ENCODE assay signal across 9 cellular contexts in genomic region chr3:158434412-158435038, GRCh38.
DNase-seq lines count a peak whose midpoint lies in the region; ATAC-seq and TF ChIP-seq lines count a peak whose summit lies in the region.
"Had no signal": no experiment of that assay in that cellular context is flagged by ENCODE, and none has a peak within 500 bp of the region (broad histone marks: within the 10 kb centered on the region; RNA-seq: fewer than 3 reads in every experiment).

No MANE protein-coding gene starts in this region.

- POLR2A ChIA-PET in RWPE1 (lab: Yijun Ruan, JAX; ENCODE audit: low non-redundant PET): no interaction called here

- H3K4me3 ChIP-seq in GM23338 (no peak overlapping the region), Karpas-422 (ENCODE audit: low read length) (no peak overlapping the region), body of pancreas (no peak overlapping the region)
- H3K4me3 ChIP-seq: BLaER1 treated with 17β-estradiol and CSF1 and Interleukin-3, amounts not matched to agents 10 nM and 100 nM had no signal

- no peak overlapping the region for H3K27ac Mint-ChIP-seq in GM23338

- H3K4me2 ChIP-seq in GM23338: no peak overlapping the region
- peak overlapping the region; percentile 27 for H3K4me2 ChIP-seq in Karpas-422 (ENCODE audit: low read depth, low read length, poor library complexity, severe bottlenecking)
- H3K4me2 ChIP-seq: BLaER1 treated with 17β-estradiol and CSF1 and Interleukin-3, amounts not matched to agents 10 nM and 100 nM had no signal

- H3K27me3 ChIP-seq in GM23338 (ENCODE audit: insufficient read depth): no peaks in the 10 kb centered on the region
- no peaks in the 10 kb centered on the region for H3K27me3 ChIP-seq in Karpas-422 (ENCODE audit: low read length)
- H3K27me3 ChIP-seq in body of pancreas: no peaks in the 10 kb centered on the region
- H3K27me3 ChIP-seq: BLaER1 treated with 17β-estradiol and CSF1 and Interleukin-3, amounts not matched to agents 10 nM and 100 nM had no signal

- no peak for TF ChIP-seq POLR2A in body of pancreas (IDR thresholded peaks at IDR 0.05)

- WGBS in body of pancreas, 2 donors: 1 to 3% methylated on average over 4 of the region's 4 CpGs

- TF ChIP-seq CTCF in GM23338 (conservative IDR thresholded peaks at IDR 0.05; ENCODE audit: low read depth in 2 of 2): peak; percentile 87 to 88
- TF ChIP-seq CTCF in RWPE1 (conservative IDR thresholded peaks at IDR 0.05; ENCODE audit: low read depth): peak; percentile 77
- TF ChIP-seq CTCF in body of pancreas (IDR thresholded peaks at IDR 0.05): peak; percentile 56 to 84 (median 76)

- H4K20me1 ChIP-seq in GM23338 (replicated peaks; ENCODE audit: insufficient read depth): no peaks in the 10 kb centered on the region
- H4K20me1 ChIP-seq in Karpas-422 (ENCODE audit: insufficient read depth, low read depth, low read length): no peaks in the 10 kb centered on the region
- H4K20me1 ChIP-seq: BLaER1 treated with 17β-estradiol and CSF1 and Interleukin-3, amounts not matched to agents 10 nM and 100 nM had no signal

- H3K9me3 Mint-ChIP-seq in GM23338: no peaks in the 10 kb centered on the region

- H3K79me2 ChIP-seq in GM23338 (replicated peaks; ENCODE audit: insufficient read depth) (no peaks in the 10 kb centered on the region), Karpas-422 (ENCODE audit: low read length) (peaks cover 18% of the 10 kb centered on the region; the same call in 1 of the 2 replicates)

- CTCF ChIA-PET in RWPE1 (lab: Yijun Ruan, JAX): interaction anchor here (0.5 to 1.4 kb wide), 20 partner anchors 12 to 1764 kb away, joined by 3 to 7 read pairs (median 3); no protein-coding TSS in a partner anchor

- no peaks in the 10 kb centered on the region for H3K36me3 Mint-ChIP-seq in GM23338 (ENCODE audit: low read depth)

- H3K27me3 Mint-ChIP-seq in GM23338 (ENCODE audit: insufficient read depth, low read depth, poor library complexity): peaks cover 2% of the 10 kb centered on the region

- no peaks in the 10 kb centered on the region for H3K9me3 ChIP-seq in Karpas-422 (ENCODE audit: low read length)
- no peaks in the 10 kb centered on the region for H3K9me3 ChIP-seq in body of pancreas
- H3K9me3 ChIP-seq: BLaER1 treated with 17β-estradiol and CSF1 and Interleukin-3, amounts not matched to agents 10 nM and 100 nM had no signal

- H3K4me1 Mint-ChIP-seq in GM23338: no peaks in the 10 kb centered on the region

- DNase-seq in NCI-H1436 (lab: John Stamatoyannopoulos, UW) (peak; percentile 11), NCI-H1436 treated with DMSO at 0.1 percent for 48 hours (lab: John Stamatoyannopoulos, UW) (no peak), GM23338 (ENCODE audit: low spot score) (peak; percentile 86), Karpas-422 (peak; percentile 88), RWPE1 (ENCODE audit: low spot score) (peak; percentile 24), body of pancreas (peak; percentile 61 to 77 (median 69)), iPS-NIHi11 (ENCODE audit: low spot score) (peak; percentile 39)
- DNase-seq in stimulated activated CD4-positive, alpha-beta T cell treated with anti-CD3 and anti-CD28 coated beads, Interleukin-12 subunit alpha, Interleukin-12 subunit beta, amount 100 ng/mL, for 4 hours: peak; percentile 18

- no peaks in the 10 kb centered on the region for H3F3A ChIP-seq in GM23338 (replicated peaks; ENCODE audit: low read depth)

- H3K9me2 ChIP-seq in GM23338 (ENCODE audit: insufficient read depth): no peaks in the 10 kb centered on the region
- no peaks in the 10 kb centered on the region for H3K9me2 ChIP-seq in Karpas-422 (replicated peaks; ENCODE audit: insufficient read depth, low read length)

- no peak overlapping the region for H3K9ac ChIP-seq in Karpas-422 (ENCODE audit: low read length)
- H3K9ac ChIP-seq: BLaER1 treated with 17β-estradiol and CSF1 and Interleukin-3, amounts not matched to agents 10 nM and 100 nM had no signal

- H3K27ac ChIP-seq in GM23338 (ENCODE audit: low read depth) (no peak overlapping the region), Karpas-422 (ENCODE audit: low read length) (0 out of 2 replicates have a peak overlapping the region, but pooled peaks have one; percentile 23), RWPE1 (no peak overlapping the region), body of pancreas (no peak overlapping the region)
- H3K27ac ChIP-seq: BLaER1 treated with 17β-estradiol and CSF1 and Interleukin-3, amounts not matched to agents 10 nM and 100 nM had no signal

- intact Hi-C loops in body of pancreas (cut with DNase I): loop anchor here (10.0 kb wide), 1 partner anchor 820 kb away; no protein-coding TSS in a partner anchor

- H3K4me1 ChIP-seq in GM23338 (ENCODE audit: insufficient read depth) (no peaks in the 10 kb centered on the region), Karpas-422 (ENCODE audit: low read length) (peaks cover 47% of the 10 kb centered on the region), body of pancreas (peaks cover 7% of the 10 kb centered on the region)

- no peak overlapping the region for H2AFZ ChIP-seq in GM23338
- no peak overlapping the region for H2AFZ ChIP-seq in Karpas-422 (ENCODE audit: low read length)

- H3K36me3 ChIP-seq in GM23338 (ENCODE audit: insufficient read depth): no peaks in the 10 kb centered on the region
- H3K36me3 ChIP-seq in Karpas-422 (ENCODE audit: insufficient read depth, low read length): no peaks in the 10 kb centered on the region
- no peaks in the 10 kb centered on the region for H3K36me3 ChIP-seq in body of pancreas (replicated peaks in 1 of 2; ENCODE audit: insufficient read depth in 1 of 2, low read depth in 2 of 2)
- H3K36me3 ChIP-seq: BLaER1 treated with 17β-estradiol and CSF1 and Interleukin-3, amounts not matched to agents 10 nM and 100 nM had no signal

- peak; percentile 93 for ATAC-seq in GM23338
- peak; percentile 79 for ATAC-seq in body of pancreas

- no peak overlapping the region for H3K4me3 Mint-ChIP-seq in GM23338

TF ChIP-seq in GM23338, 12 proteins besides CTCF, POLR2A, EP300 and RAD21 (continues in another document):
- TF ChIP-seq ZNF462 (CRISPR knock-in tag; IDR thresholded peaks at IDR 0.05) (no peak), ZNF114 (CRISPR knock-in tag; IDR thresholded peaks at IDR 0.05) (no peak), ZNF331 (CRISPR knock-in tag; IDR thresholded peaks at IDR 0.05; ENCODE audit: low read depth) (no peak), STAT1 (IDR thresholded peaks at IDR 0.05; ENCODE audit: unreplicated experiment) (no peak), EZH2phosphoT487 (IDR thresholded peaks at IDR 0.05; ENCODE audit: unreplicated experiment) (no peak)
